In genomic region chr1:26111530-26112406, GRCh38 we compare ENCODE assay signal across 8 cellular contexts. TPM values are rescaled to one million over a fixed set of nuclear protein-coding genes. Genes with fewer than 3 reads are reported as not detected.
DNase-seq lines count a peak whose midpoint lies in the region; ATAC-seq and TF ChIP-seq lines count a peak whose summit lies in the region.

Gene PDIK1L (plus strand): TSS chr1:26111824. CDS start chr1:26114309, 2,485 bp downstream.

- H3K9me3 Mint-ChIP-seq in activated T-cell treated with anti-CD3 and anti-CD28 coated beads, Interleukin-2, amount 50 U/mL, for 72 hours, result no peaks in the 10 kb centered on the region
- no peaks in the 10 kb centered on the region for H3K9me3 Mint-ChIP-seq in naive B cell

- 1 to 2% methylated on average over 42 to 68 of the region's 96 CpGs for WGBS in GM23248 (ENCODE audit: low coverage in 1 of 2, low lambda C conversion rate in 2 of 2, missing lambda C conversion rate in 2 of 2), 2 experiments
- WGBS in esophagus squamous epithelium, 2 donors, result 0% methylated on average over 9 of the region's 96 CpGs; no CpG with 5 or more reads in 1 of the 2 donors

- H3K4me3 ChIP-seq in GM23248 (peak within 1 kb of the TSS; percentile 94), esophagus squamous epithelium (peak within 1 kb of the TSS; percentile 85 to 95 (median 87))

- H3K4me1 Mint-ChIP-seq in activated T-cell treated with anti-CD3 and anti-CD28 coated beads, Interleukin-2, amount 50 U/mL, for 72 hours (ENCODE audit: low read depth), result peaks cover 37% of the 10 kb centered on the region
- peaks cover 12 to 18% (median 12%) of the 10 kb centered on the region in 3 donors for H3K4me1 Mint-ChIP-seq in naive B cell

- DNase-seq in DMS79 (lab: John Stamatoyannopoulos, UW) (peak; percentile 78), GM23248 (peak; percentile 97), Kasumi-1 (lab: John Stamatoyannopoulos, UW) (peak; percentile 84 to 89), RKO (ENCODE audit: low spot score) (peak; percentile 93), esophagus squamous epithelium (lab: John Stamatoyannopoulos, UW) (peak; percentile 75), naive B cell (peak; percentile 89)
- DNase-seq in activated T-cell treated with anti-CD3 and anti-CD28 coated beads, Interleukin-2, amount 50 U/mL, for 72 hours, result peak; percentile 93 to 95
- peak; percentile 84 to 86 for DNase-seq in stimulated activated CD8-positive, alpha-beta memory T cell treated with anti-CD3 and anti-CD28 coated beads, Interleukin-7, amount 100 ng/mL, for 48 hours (ENCODE audit: extremely low read depth in 1 of 2, low read depth in 1 of 2)

- peak within 1 kb of the TSS; percentile 96 for H3K4me2 ChIP-seq in GM23248 (ENCODE audit: unreplicated experiment)

- in situ Hi-C loops in GM23248 (cut with MboI), result no loop called here

- peaks cover 4% of the 10 kb centered on the region; the same call in 1 of the 2 replicates for H3K4me1 ChIP-seq in GM23248 (ENCODE audit: insufficient read depth)
- peaks cover 13 to 32% (median 17%) of the 10 kb centered on the region in 3 donors for H3K4me1 ChIP-seq in esophagus squamous epithelium

- no peaks in the 10 kb centered on the region for H3K36me3 ChIP-seq in GM23248 (ENCODE audit: low read depth)
- peaks cover 0 to 29% (median 9%) of the 10 kb centered on the region in 3 donors for H3K36me3 ChIP-seq in esophagus squamous epithelium

- H3K9me3 ChIP-seq in GM23248 (ENCODE audit: low read depth) (no peaks in the 10 kb centered on the region), esophagus squamous epithelium (no peaks in the 10 kb centered on the region)

- H3K27ac ChIP-seq in GM23248 (peak within 1 kb of the TSS; percentile 57), esophagus squamous epithelium (peak within 1 kb of the TSS; percentile 92 to 99 (median 96))

- H3K27ac Mint-ChIP-seq in activated T-cell treated with anti-CD3 and anti-CD28 coated beads, Interleukin-2, amount 50 U/mL, for 72 hours, result peak within 1 kb of the TSS; percentile 90
- peak within 1 kb of the TSS; percentile 84 to 96 (median 92) for H3K27ac Mint-ChIP-seq in naive B cell

- H2AFZ ChIP-seq in GM23248, result peak within 1 kb of the TSS; percentile 98

- H3K4me3 Mint-ChIP-seq in activated T-cell treated with anti-CD3 and anti-CD28 coated beads, Interleukin-2, amount 50 U/mL, for 72 hours, result peak within 1 kb of the TSS; percentile 95 to 98
- peak within 1 kb of the TSS; percentile 84 to 96 (median 94) for H3K4me3 Mint-ChIP-seq in naive B cell

- ATAC-seq in activated T-cell treated with anti-CD3 and anti-CD28 coated beads, Interleukin-2, amount 50 U/mL, for 72 hours (replicated peaks in 1 of 2), result peak; percentile 85 to 87
- ATAC-seq in naive B cell (ENCODE audit: low read depth in 2 of 2), result peak; percentile 82 to 85

- intact Hi-C loops in esophagus squamous epithelium (cut with DNase I), result no loop called here

- peak in 3 of 4 donors; percentile 57 to 79 (median 79) for TF ChIP-seq POLR2A in esophagus squamous epithelium (IDR thresholded peaks at IDR 0.05)

- no peaks in the 10 kb centered on the region; the same call in 1 of the 2 replicates for H4K20me1 ChIP-seq in GM23248 (ENCODE audit: insufficient read depth)

- TF ChIP-seq CTCF in esophagus squamous epithelium (IDR thresholded peaks at IDR 0.05), result peak in 2 of 6 experiments; percentile 8 to 35

- H3K9me2 ChIP-seq in GM23248 (ENCODE audit: insufficient read depth), result no peaks in the 10 kb centered on the region

- H3K9ac ChIP-seq in GM23248, result peak within 1 kb of the TSS; percentile 88

- peaks cover 3 to 7% of the 10 kb centered on the region in 2 donors for H3K36me3 Mint-ChIP-seq in activated T-cell treated with anti-CD3 and anti-CD28 coated beads, Interleukin-2, amount 50 U/mL, for 72 hours (ENCODE audit: insufficient read depth in 2 of 2)
- peaks cover 0 to 7% of the 10 kb centered on the region in 2 donors for H3K36me3 Mint-ChIP-seq in naive B cell

- H3K27me3 ChIP-seq in GM23248 (replicated peaks; ENCODE audit: insufficient read depth) (no peaks in the 10 kb centered on the region), esophagus squamous epithelium (no peaks in the 10 kb centered on the region)

- H3K79me2 ChIP-seq in GM23248 (ENCODE audit: insufficient read depth), result peaks cover 27% of the 10 kb centered on the region

- H3K27me3 Mint-ChIP-seq in activated T-cell treated with anti-CD3 and anti-CD28 coated beads, Interleukin-2, amount 50 U/mL, for 72 hours (ENCODE audit: low read depth), result no peaks in the 10 kb centered on the region
- no peaks in the 10 kb centered on the region for H3K27me3 Mint-ChIP-seq in naive B cell

- H3F3A ChIP-seq in GM23248 (ENCODE audit: insufficient read depth), result no peaks in the 10 kb centered on the region

RNA-seq across cellular contexts. Expression of gene PDIK1L, which starts in this region (rescaled TPM):
- total RNA-seq in GM23248 (2014; rRNA removed; shearing (Covaris generic)), result 6.6 and 6.8 TPM in 2 replicates
- polyA plus RNA-seq in GM23248 (2016; fragmentation: Nextera tagmentation; extraction: Ambion mirVana), result 2.9 and 3.5 TPM in 2 replicates
- 10 to 100 TPM; 17.9 to 22.5 TPM for total RNA-seq in activated T-cell treated with anti-CD3 and anti-CD28 coated beads, Interleukin-2, amount 50 U/mL, for 72 hours
- total RNA-seq in esophagus squamous epithelium, result 10 to 100 TPM in 2 of 4 donors, 1 to 10 TPM in 2; 5.6 to 14.0 (median 8.3) TPM
- 1 to 10 TPM; 3.2 to 6.0 (median 4.9) TPM for polyA plus RNA-seq in naive B cell (ENCODE audit: low read depth in 6 of 6)

Comparison
In these comparisons a context has a peak if more than half of its experiments do, and no peak if none do; other contexts are left out.
1. Peak in every context shown above with its lines: DNase-seq, ATAC-seq, H3K4me3 ChIP-seq and H3K27ac ChIP-seq.